ENCODE assay signal across 8 cellular contexts in genomic region chr14:64764641-64765520, GRCh38.
DNase-seq lines count a peak whose midpoint lies in the region; ATAC-seq and TF ChIP-seq lines count a peak whose summit lies in the region.

No MANE protein-coding gene starts in this region.

- DNase-seq in 8988T (peak; percentile 86), M059J (ENCODE audit: low read depth) (peak; percentile 63), heart left ventricle (peak; percentile 68 to 83 (median 74)), pons (ENCODE audit: low spot score) (peak; percentile 86), transverse colon (peak; percentile 79)
- peak; percentile 69 for DNase-seq in activated naive CD8-positive, alpha-beta T cell treated with anti-CD3 and anti-CD28 coated beads for 36 hours

- H3K27me3 Mint-ChIP-seq in activated naive CD8-positive, alpha-beta T cell treated with anti-CD3 and anti-CD28 coated beads for 36 hours, result peaks cover 12% of the 10 kb centered on the region

- H3K36me3 ChIP-seq in SU-DHL-6 (ENCODE audit: low read length) (no peaks in the 10 kb centered on the region), heart left ventricle (peaks cover 0 to 27% (median 8%) of the 10 kb centered on the region in 9 donors), transverse colon (no peaks in the 10 kb centered on the region)

- no peak overlapping the region for H3K4me3 Mint-ChIP-seq in activated naive CD8-positive, alpha-beta T cell treated with anti-CD3 and anti-CD28 coated beads for 36 hours

- no peaks in the 10 kb centered on the region for H3K9me2 ChIP-seq in SU-DHL-6 (replicated peaks; ENCODE audit: insufficient read depth, low read length)

- H3K27me3 ChIP-seq in SU-DHL-6 (ENCODE audit: low read length), result no peaks in the 10 kb centered on the region
- no peaks in the 10 kb centered on the region for H3K27me3 ChIP-seq in heart left ventricle
- H3K27me3 ChIP-seq in transverse colon, result no peaks in the 10 kb centered on the region

- no peak for TF ChIP-seq EP300 in transverse colon (IDR thresholded peaks at IDR 0.05; ENCODE audit: low read depth)

- H3K27ac Mint-ChIP-seq in activated naive CD8-positive, alpha-beta T cell treated with anti-CD3 and anti-CD28 coated beads for 36 hours, result no peak overlapping the region

- peak; percentile 62 for ATAC-seq in GM18502 (IDR thresholded peaks at IDR 0.05; ENCODE audit: poor library complexity, unreplicated experiment)
- peak in 3 of 4 donors; percentile 54 to 66 (median 65) for ATAC-seq in heart left ventricle

- in situ Hi-C loops in transverse colon (cut with MboI; ENCODE audit: low pct_ligation_motif_present in 1 of 4, low pct_unique_long_range_greater_than_20kb in 1 of 4, low sequenced_read_pairs in 3 of 4), result loop anchor here (5.0 to 25.0 kb wide), 4 partner anchors 90 to 228 kb away; partner anchors contain the start of genes HSPA2 (in 1 of the 4) and PPP1R36 (in 1 of the 4)

- no peaks in the 10 kb centered on the region for H3K9me3 Mint-ChIP-seq in activated naive CD8-positive, alpha-beta T cell treated with anti-CD3 and anti-CD28 coated beads for 36 hours

- H4K20me1 ChIP-seq in SU-DHL-6 (ENCODE audit: low read depth, low read length), result no peaks in the 10 kb centered on the region

- no peak overlapping the region for H3K4me2 ChIP-seq in SU-DHL-6 (ENCODE audit: low read depth, low read length, poor library complexity, severe bottlenecking)

- no peak overlapping the region for H2AFZ ChIP-seq in SU-DHL-6 (ENCODE audit: low read depth, low read length, severe bottlenecking)

- H3K4me3 ChIP-seq in SU-DHL-6 (ENCODE audit: insufficient read depth, low read length, poor library complexity, severe bottlenecking) (no peak overlapping the region), heart left ventricle (peak overlapping the region in 7 of 12 donors; percentile 27 to 45 (median 33)), transverse colon (peak overlapping the region in 2 of 4 donors; percentile 25 to 39)

- H3K9ac ChIP-seq in SU-DHL-6 (ENCODE audit: low read length), result no peak overlapping the region

- H3K4me1 Mint-ChIP-seq in activated naive CD8-positive, alpha-beta T cell treated with anti-CD3 and anti-CD28 coated beads for 36 hours, result peaks cover 4% of the 10 kb centered on the region

- 24 to 41% (median 38%) methylated on average over 12 to 29 of the region's 29 CpGs for WGBS in heart left ventricle, 4 donors
- 23% methylated on average over 29 of the region's 29 CpGs; no CpG with 5 or more reads in 1 of the 2 donors for WGBS in transverse colon (ENCODE audit: low coverage in 1 of 2), 2 donors

- intact Hi-C loops in heart left ventricle (cut with DNase I), result loop anchor here in 9 of 10 donors (1.0 to 10.0 kb wide), 8 partner anchors 58 to 220 kb away; partner anchors contain the start of genes HSPA2 (in 1 of the 9) and PPP1R36 (in 1 of the 9)
- intact Hi-C loops in transverse colon (cut with DNase I; ENCODE audit: low total_unique reads), result loop anchor here (5.0 kb wide), 1 partner anchor 93 kb away; no protein-coding TSS in a partner anchor

- H3K9me3 ChIP-seq in SU-DHL-6 (ENCODE audit: insufficient read depth, low read length), result no peaks in the 10 kb centered on the region
- no peaks in the 10 kb centered on the region for H3K9me3 ChIP-seq in heart left ventricle
- no peaks in the 10 kb centered on the region for H3K9me3 ChIP-seq in transverse colon

- no peaks in the 10 kb centered on the region for H3K36me3 Mint-ChIP-seq in activated naive CD8-positive, alpha-beta T cell treated with anti-CD3 and anti-CD28 coated beads for 36 hours

- H3K4me1 ChIP-seq in heart left ventricle (peaks cover 0 to 48% (median 39%) of the 10 kb centered on the region in 12 donors), transverse colon (peaks cover 19 to 37% (median 26%) of the 10 kb centered on the region in 4 donors)

- H3K79me2 ChIP-seq in SU-DHL-6 (ENCODE audit: insufficient read depth, low read length), result no peaks in the 10 kb centered on the region

- TF ChIP-seq CTCF in SU-DHL-6 (IDR thresholded peaks at IDR 0.05; ENCODE audit: insufficient read depth, low read length, poor library complexity, severe bottlenecking), result peak; percentile 71
- peak; percentile 68 to 95 (median 86) for TF ChIP-seq CTCF in heart left ventricle (IDR thresholded peaks at IDR 0.05)
- peak; percentile 90 to 96 (median 92) for TF ChIP-seq CTCF in transverse colon (IDR thresholded peaks at IDR 0.05)

- no peaks in the 10 kb centered on the region for H3F3A ChIP-seq in SU-DHL-6 (ENCODE audit: insufficient read depth)

- no peak overlapping the region for H3K27ac ChIP-seq in SU-DHL-6 (ENCODE audit: low read depth, low read length)
- H3K27ac ChIP-seq in heart left ventricle, result peak overlapping the region in 9 of 12 donors; percentile 16 to 87 (median 78)
- H3K27ac ChIP-seq in transverse colon, result peak overlapping the region in 3 of 4 donors; percentile 0 to 44 (median 23)

- TF ChIP-seq POLR2A in heart left ventricle (IDR thresholded peaks at IDR 0.05), result no peak
- no peak for TF ChIP-seq POLR2A in transverse colon (IDR thresholded peaks at IDR 0.05)
